ENCODE assay signal across 8 cellular contexts in the genomic region with DNA sequence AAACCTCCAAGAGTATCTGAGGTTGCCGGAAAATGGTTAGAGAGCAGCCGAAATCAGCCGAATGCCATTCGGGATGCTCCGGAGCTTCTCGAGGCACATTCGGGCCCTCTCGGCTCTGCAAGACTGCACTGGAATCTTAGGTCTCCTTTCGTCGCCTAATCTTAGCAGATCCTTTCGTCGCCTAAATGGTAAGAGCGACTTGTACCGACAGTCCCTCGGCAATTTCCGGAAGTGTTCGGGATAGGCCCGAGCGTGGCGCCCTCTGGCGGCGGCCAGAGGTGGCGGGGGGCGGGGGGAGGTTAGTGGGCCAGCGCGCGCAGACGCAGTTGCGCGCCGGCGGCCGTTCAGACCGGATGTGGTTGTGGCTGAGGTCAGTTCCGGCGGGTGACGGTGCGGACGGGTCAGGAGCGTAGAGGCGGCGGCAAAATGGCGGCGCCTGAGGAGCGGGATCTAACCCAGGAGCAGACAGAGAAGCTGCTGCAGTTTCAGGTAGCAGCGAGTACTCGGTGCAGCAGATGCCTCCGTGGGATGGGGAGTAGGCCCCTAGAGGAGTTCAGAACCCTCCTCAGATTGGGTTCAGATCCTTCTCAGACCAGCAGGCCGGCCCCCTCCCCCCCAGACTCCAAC. TPM values are rescaled to one million over a fixed set of nuclear protein-coding genes. Genes with fewer than 3 reads are reported as not detected.
DNase-seq lines count a peak whose midpoint lies in the region; ATAC-seq and TF ChIP-seq lines count a peak whose summit lies in the region.

A gene with protein sequence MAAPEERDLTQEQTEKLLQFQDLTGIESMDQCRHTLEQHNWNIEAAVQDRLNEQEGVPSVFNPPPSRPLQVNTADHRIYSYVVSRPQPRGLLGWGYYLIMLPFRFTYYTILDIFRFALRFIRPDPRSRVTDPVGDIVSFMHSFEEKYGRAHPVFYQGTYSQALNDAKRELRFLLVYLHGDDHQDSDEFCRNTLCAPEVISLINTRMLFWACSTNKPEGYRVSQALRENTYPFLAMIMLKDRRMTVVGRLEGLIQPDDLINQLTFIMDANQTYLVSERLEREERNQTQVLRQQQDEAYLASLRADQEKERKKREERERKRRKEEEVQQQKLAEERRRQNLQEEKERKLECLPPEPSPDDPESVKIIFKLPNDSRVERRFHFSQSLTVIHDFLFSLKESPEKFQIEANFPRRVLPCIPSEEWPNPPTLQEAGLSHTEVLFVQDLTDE (plus strand): TSS at position 404 of the 627 bp plus-strand sequence. CDS start 23 bp downstream, at position 427.

- no peaks in the 10 kb centered on the region for H3K9me3 ChIP-seq in lower lobe of right lung

- H3K36me3 ChIP-seq in lower lobe of right lung: peaks cover 1% of the 10 kb centered on the region

- DNase-seq in COLO829 (ENCODE audit: low spot score): peak; percentile 99
- peak; percentile 99 for DNase-seq in HS-5 (ENCODE audit: low read depth)
- DNase-seq in NK-92 (lab: John Stamatoyannopoulos, UW; ENCODE audit: unreplicated experiment): peak; percentile 70
- peak; percentile 87 to 97 for DNase-seq in activated CD8-positive, alpha-beta memory T cell treated with anti-CD3 and anti-CD28 coated beads for 1 hour (ENCODE audit: extremely low read depth in 1 of 2, low read depth in 1 of 2)
- peak; percentile 95 for DNase-seq in effector CD4-positive, alpha-beta T cell
- DNase-seq in lower lobe of right lung: peak; percentile 97
- DNase-seq in stimulated activated CD4-positive, alpha-beta T cell treated with anti-CD3 and anti-CD28 coated beads, TNF-alpha, amount 100 ng/mL, for 24 hours (ENCODE audit: low read depth in 3 of 3): peak; percentile 96 to 99 (median 97)

- TF ChIP-seq CTCF in lower lobe of right lung (IDR thresholded peaks at IDR 0.05): peak; percentile 96

- ATAC-seq in GM19468 (IDR thresholded peaks at IDR 0.05; ENCODE audit: extremely low read depth, unreplicated experiment) (peak; percentile 93), lower lobe of right lung (peak; percentile 98 to 99)

- peaks cover 37% of the 10 kb centered on the region for H3K4me1 ChIP-seq in lower lobe of right lung

- peak within 1 kb of the TSS; percentile 97 for H3K27ac ChIP-seq in lower lobe of right lung

- intact Hi-C loops in lower lobe of right lung (cut with DNase I): no loop called here

- H3K4me3 ChIP-seq in lower lobe of right lung: peak within 1 kb of the TSS; percentile 72

- H3K27me3 ChIP-seq in lower lobe of right lung (ENCODE audit: low read depth): no peaks in the 10 kb centered on the region

RNA-seq across cellular contexts. Expression of the gene that starts here (rescaled TPM):
- total RNA-seq in lower lobe of right lung: 31.8 TPM

Comparison
In these comparisons a context has a peak if more than half of its experiments do, and no peak if none do; other contexts are left out.
1. Peak in every context shown above with its lines: DNase-seq, ATAC-seq, H3K4me3 ChIP-seq and H3K27ac ChIP-seq.